1 cellular context compared by ENCODE assay signal in the genomic region with DNA sequence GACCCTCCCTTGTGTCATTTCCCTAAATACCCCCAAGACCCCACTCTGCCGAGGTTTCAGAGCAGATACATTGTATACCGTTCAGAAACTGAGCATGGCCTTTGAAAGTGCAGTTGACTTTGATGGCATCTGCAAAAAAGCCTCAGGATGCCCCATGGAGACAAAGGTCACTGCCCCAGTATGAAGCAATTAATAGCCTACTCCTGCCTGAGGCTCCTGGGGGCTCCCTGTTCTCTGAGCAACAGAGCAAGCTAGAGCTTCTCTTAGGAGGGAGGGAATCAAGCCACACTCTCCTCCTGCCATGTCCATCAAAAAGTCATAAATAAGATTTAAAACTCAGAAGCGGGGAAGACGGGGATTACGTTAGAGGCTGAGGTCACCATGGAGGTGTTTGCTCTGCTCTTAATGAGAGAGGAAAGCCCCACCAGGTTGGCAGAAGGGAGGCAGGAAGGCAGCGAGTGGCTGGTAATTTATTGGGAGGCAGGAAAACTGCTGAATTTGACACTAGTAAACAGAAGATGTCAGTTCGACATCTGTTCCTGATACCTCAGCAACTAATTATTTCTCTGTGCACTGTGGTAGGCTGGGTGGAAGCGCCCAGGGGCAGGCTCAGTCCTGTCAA.
A peak's percentile ranks its signal among the peaks of the same experiment; 100 is the strongest.
TF ChIP-seq lines count a peak whose summit lies in the region.

No MANE protein-coding gene starts in this region.

TF ChIP-seq in HepG2, 621 proteins besides CTCF, POLR2A, EP300 and RAD21 (continued from another document):
- TF ChIP-seq HNF4A (CRISPR knock-in tag; IDR thresholded peaks at IDR 0.05) (peak; percentile 43), ZNF567 (CRISPR knock-in tag; IDR thresholded peaks at IDR 0.05; ENCODE audit: borderline replicate concordance) (no peak), NR2F6 (IDR thresholded peaks at IDR 0.05) (0 out of 2 replicates have a peak, but pooled peaks have one; percentile 16), NR2F6 (CRISPR knock-in tag; IDR thresholded peaks at IDR 0.05) (peak; percentile 42; the same call in 1 of the 2 replicates), HNF4G (IDR thresholded peaks at IDR 0.05; ENCODE audit: borderline replicate concordance, low read depth, low read length) (0 out of 2 replicates have a peak, but pooled peaks have one; percentile 21), HNF4G (CRISPR knock-in tag; IDR thresholded peaks at IDR 0.05; ENCODE audit: borderline replicate concordance, low read depth) (no peak), ZNF562 (CRISPR knock-in tag; IDR thresholded peaks at IDR 0.05; ENCODE audit: borderline replicate concordance) (no peak), ZNF260 (CRISPR knock-in tag; IDR thresholded peaks at IDR 0.05; ENCODE audit: borderline replicate concordance, low read depth) (no peak)
